Comparison of ENCODE assay signal across 20 cellular contexts in the genomic region with DNA sequence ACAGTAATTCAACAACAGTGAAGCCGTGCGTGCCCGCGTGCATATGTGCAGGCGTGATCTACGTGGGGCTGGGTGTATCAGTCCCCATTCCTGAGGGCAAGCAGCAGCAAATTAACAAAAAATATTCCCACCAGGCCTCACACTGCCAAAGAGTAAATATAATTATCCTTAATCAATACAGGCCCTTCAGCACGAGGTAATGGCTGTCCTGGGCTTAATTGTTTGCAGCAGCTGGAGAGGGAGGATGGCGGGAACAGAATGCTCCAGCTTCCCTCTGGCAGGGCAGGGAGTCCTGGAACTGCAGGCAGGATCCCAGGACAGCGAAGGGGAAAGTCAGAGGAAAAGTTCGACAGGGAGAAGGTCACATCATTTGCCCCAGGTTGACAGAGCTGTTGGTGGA.
"Had no signal": no experiment of that assay in that cellular context is flagged by ENCODE, and none has a peak within 500 bp of the region (broad histone marks: within the 10 kb centered on the region; RNA-seq: fewer than 3 reads in every experiment).

No MANE protein-coding gene starts in this region.

- H3K27ac ChIP-seq: esophagus squamous epithelium, VCaP had no signal

- H3K27ac Mint-ChIP-seq: activated naive CD4-positive, alpha-beta T cell treated with anti-CD3 and anti-CD28 coated beads for 36 hours; activated naive CD8-positive, alpha-beta T cell treated with anti-CD3 and anti-CD28 coated beads, Interleukin-2, amount 50 U/mL, for 24 hours; activated T-helper 17 cell treated with anti-CD3 and anti-CD28 coated beads, Interleukin-2, amount 50 U/mL, for 72 hours; natural killer cell treated with Interleukin-12 subunit alpha and Interleukin-12 subunit beta and Interleukin-15 and Interleukin-18, amount 100 ng/mL, for 72 hours had no signal

- H3K4me3 ChIP-seq: esophagus squamous epithelium had no signal

- H3K9me3 ChIP-seq: esophagus squamous epithelium had no signal

- H3K4me1 ChIP-seq: esophagus squamous epithelium had no signal

- H3K4me3 Mint-ChIP-seq: activated naive CD4-positive, alpha-beta T cell treated with anti-CD3 and anti-CD28 coated beads for 36 hours; activated naive CD8-positive, alpha-beta T cell treated with anti-CD3 and anti-CD28 coated beads, Interleukin-2, amount 50 U/mL, for 24 hours; activated T-helper 17 cell treated with anti-CD3 and anti-CD28 coated beads, Interleukin-2, amount 50 U/mL, for 72 hours; natural killer cell treated with Interleukin-12 subunit alpha and Interleukin-12 subunit beta and Interleukin-15 and Interleukin-18, amount 100 ng/mL, for 72 hours had no signal

- H3K36me3 ChIP-seq: esophagus squamous epithelium had no signal

- ATAC-seq: activated T-helper 17 cell treated with anti-CD3 and anti-CD28 coated beads, Interleukin-2, amount 50 U/mL, for 72 hours; natural killer cell treated with Interleukin-12 subunit alpha and Interleukin-12 subunit beta and Interleukin-15 and Interleukin-18, amount 100 ng/mL, for 72 hours had no signal

- H3K36me3 Mint-ChIP-seq: natural killer cell treated with Interleukin-12 subunit alpha and Interleukin-12 subunit beta and Interleukin-15 and Interleukin-18, amount 100 ng/mL, for 72 hours had no signal

- H3K27me3 ChIP-seq: esophagus squamous epithelium had no signal

- DNase-seq: activated CD4-positive, alpha-beta T cell treated with anti-CD3 and anti-CD28 coated beads for 1 hour; activated CD4-positive, alpha-beta T cell treated with anti-CD3 and anti-CD28 coated beads, Interleukin-2, amount 50 U/mL, for 48 hours; activated naive CD4-positive, alpha-beta T cell treated with anti-CD3 and anti-CD28 coated beads for 36 hours; activated naive CD8-positive, alpha-beta T cell treated with anti-CD3 and anti-CD28 coated beads, Interleukin-2, amount 50 U/mL, for 24 hours; aorta; cerebellar nuclear complex; effector CD8-positive, alpha-beta T cell; esophagus squamous epithelium; hypothalamus; kidney; mesendoderm; posterior cingulate gyrus; small intestine; stimulated activated CD4-positive, alpha-beta T cell treated with anti-CD3 and anti-CD28 coated beads, Interleukin-4, amount 100 ng/mL, for 24 hours; stimulated activated naive CD4-positive, alpha-beta T cell; substantia nigra; trophoblast cell had no signal

- H3K4me1 Mint-ChIP-seq: activated naive CD8-positive, alpha-beta T cell treated with anti-CD3 and anti-CD28 coated beads, Interleukin-2, amount 50 U/mL, for 24 hours; activated T-helper 17 cell treated with anti-CD3 and anti-CD28 coated beads, Interleukin-2, amount 50 U/mL, for 72 hours had no signal

- H3K9me3 Mint-ChIP-seq: activated naive CD4-positive, alpha-beta T cell treated with anti-CD3 and anti-CD28 coated beads for 36 hours; activated naive CD8-positive, alpha-beta T cell treated with anti-CD3 and anti-CD28 coated beads, Interleukin-2, amount 50 U/mL, for 24 hours; activated T-helper 17 cell treated with anti-CD3 and anti-CD28 coated beads, Interleukin-2, amount 50 U/mL, for 72 hours; natural killer cell treated with Interleukin-12 subunit alpha and Interleukin-12 subunit beta and Interleukin-15 and Interleukin-18, amount 100 ng/mL, for 72 hours had no signal
